In the genomic region with DNA sequence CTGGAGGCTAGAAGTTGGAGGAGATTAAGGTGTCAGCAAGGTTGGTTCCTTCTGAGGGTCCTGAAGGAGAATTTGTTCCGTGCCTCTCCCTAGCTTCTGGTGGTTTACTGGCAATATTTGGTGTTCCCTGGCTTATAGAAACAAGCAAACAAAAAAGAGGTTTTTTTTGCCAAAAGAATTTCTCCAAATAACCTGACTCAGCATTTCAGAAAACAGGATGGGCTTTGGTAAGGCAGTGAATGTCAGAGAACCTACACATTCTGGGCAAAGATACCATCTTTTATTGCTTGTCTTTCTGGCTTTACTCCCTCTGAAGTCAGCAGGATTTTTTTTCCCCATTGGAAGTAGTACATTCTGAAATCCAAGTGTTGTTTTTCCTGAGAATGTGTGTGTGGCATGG, we compare ENCODE assay signal across 4 cellular contexts.
TF ChIP-seq lines count a peak whose summit lies in the region.

No MANE protein-coding gene starts in this region.

TF ChIP-seq in A549, 52 proteins besides CTCF, POLR2A, EP300 and RAD21:
- no peak for TF ChIP-seq E2F6 (IDR thresholded peaks at IDR 0.05; ENCODE audit: borderline replicate concordance, low read depth)
- TF ChIP-seq MAX (IDR thresholded peaks at IDR 0.05) = no peak
- TF ChIP-seq FOXS1 (CRISPR knock-in tag; IDR thresholded peaks at IDR 0.05) = no peak
- no peak for TF ChIP-seq RARB (CRISPR knock-in tag; IDR thresholded peaks at IDR 0.05)
- TF ChIP-seq MAFK (IDR thresholded peaks at IDR 0.05; ENCODE audit: partially characterized antibody) = peak; percentile 95
- TF ChIP-seq TP53 (CRISPR knock-in tag; IDR thresholded peaks at IDR 0.05) = no peak
- TF ChIP-seq ZC3H11A (IDR thresholded peaks at IDR 0.05) = no peak
TF ChIP-seq in A549: peak in this region for 1.

TF ChIP-seq in IMR-90, 13 proteins besides CTCF, POLR2A, EP300 and RAD21:
- peak; percentile 99 for TF ChIP-seq MAFK (IDR thresholded peaks at IDR 0.05; ENCODE audit: low read depth, low read length)
- TF ChIP-seq CEBPB (IDR thresholded peaks at IDR 0.05; ENCODE audit: low read depth, low read length) = no peak

TF ChIP-seq in K562, 482 proteins besides CTCF, POLR2A, EP300 and RAD21:
- TF ChIP-seq C11orf30 (IDR thresholded peaks at IDR 0.05; ENCODE audit: low read depth) (peak; percentile 79), MAFK (IDR thresholded peaks at IDR 0.05; ENCODE audit: low read length) (peak; percentile 94), ZNF316 (IDR thresholded peaks at IDR 0.05) (peak; percentile 89), MAFF (IDR thresholded peaks at IDR 0.05; ENCODE audit: low read length) (peak; percentile 93), PRMT5 (CRISPR knock-in tag; IDR thresholded peaks at IDR 0.05) (no peak), FOXK1 (CRISPR knock-in tag; IDR thresholded peaks at IDR 0.05; ENCODE audit: borderline replicate concordance) (no peak), MAFG (tag; conservative IDR thresholded peaks at IDR 0.05) (peak; percentile 81)
TF ChIP-seq in K562: peak in this region for 5.

TF ChIP-seq in SK-N-SH treated with all-trans-retinoic acid at 6 μM for 48 hours, 23 proteins besides CTCF, POLR2A, EP300 and RAD21:
- TF ChIP-seq ZNF8 (CRISPR knock-in tag; IDR thresholded peaks at IDR 0.05) (no peak), ZFP30 (CRISPR knock-in tag; IDR thresholded peaks at IDR 0.05) (no peak), RARB (CRISPR knock-in tag; IDR thresholded peaks at IDR 0.05) (no peak), OSR1 (CRISPR knock-in tag; IDR thresholded peaks at IDR 0.05) (no peak), CREB5 (CRISPR knock-in tag; IDR thresholded peaks at IDR 0.05; ENCODE audit: low read depth) (no peak), BACH2 (CRISPR knock-in tag; IDR thresholded peaks at IDR 0.05; ENCODE audit: borderline replicate concordance) (no peak), PPARA (CRISPR knock-in tag; IDR thresholded peaks at IDR 0.05; ENCODE audit: borderline replicate concordance) (no peak), GLIS3 (CRISPR knock-in tag; IDR thresholded peaks at IDR 0.05) (no peak)
